ENCODE assay signal across 15 cellular contexts in the genomic region with DNA sequence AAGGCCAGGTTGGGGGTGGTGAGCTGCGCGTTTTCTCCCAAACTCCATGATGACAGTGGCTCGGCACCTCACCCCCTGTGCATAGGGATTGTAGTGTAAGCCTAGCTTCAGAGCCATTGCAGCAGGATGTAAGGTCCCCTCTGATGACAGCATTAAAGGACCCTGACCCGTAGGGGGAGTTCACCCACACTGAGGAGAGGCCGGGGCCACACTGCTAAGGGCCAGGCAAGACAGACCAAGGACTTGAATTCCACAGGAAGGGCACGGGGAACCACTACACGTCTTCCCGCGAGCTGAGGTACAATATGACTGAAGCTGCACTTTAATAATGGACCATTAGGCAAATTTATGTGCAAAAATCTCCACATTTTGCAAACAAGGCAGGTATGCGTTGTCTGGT.
DNase-seq lines count a peak whose midpoint lies in the region; ATAC-seq and TF ChIP-seq lines count a peak whose summit lies in the region.
"Had no signal": no experiment of that assay in that cellular context is flagged by ENCODE, and none has a peak within 500 bp of the region (broad histone marks: within the 10 kb centered on the region; RNA-seq: fewer than 3 reads in every experiment).

No MANE protein-coding gene starts in this region.

- H3K9me3 Mint-ChIP-seq in H9 (peaks cover 0 to 2% of the 10 kb centered on the region in 2 experiments; a peak in 1 of 5 replicates), endodermal cell (no peaks in the 10 kb centered on the region), neural progenitor cell (no peaks in the 10 kb centered on the region)

- peak; percentile 24 for TF ChIP-seq CTCF in DND-41 (IDR thresholded peaks at IDR 0.05; ENCODE audit: borderline replicate concordance, extremely low read depth, low read length, poor library complexity, severe bottlenecking)
- TF ChIP-seq CTCF in H9 (conservative IDR thresholded peaks at IDR 0.05), result peak; percentile 46
- peak; percentile 59 for TF ChIP-seq CTCF in endodermal cell (conservative IDR thresholded peaks at IDR 0.05)
- TF ChIP-seq CTCF in neural progenitor cell (IDR thresholded peaks at IDR 0.05), result peak; percentile 25

- H3F3A ChIP-seq in neural progenitor cell (ENCODE audit: low read depth), result peaks cover 4% of the 10 kb centered on the region

- no peak overlapping the region for H4K8ac ChIP-seq in H9 (replicated peaks; ENCODE audit: insufficient read length, low read depth, low read length)

- H3K4me1 ChIP-seq in DND-41 (ENCODE audit: insufficient read depth, low read length) (no peaks in the 10 kb centered on the region), H9 (ENCODE audit: insufficient read depth, low read length) (no peaks in the 10 kb centered on the region), endodermal cell (ENCODE audit: control insufficient read depth, insufficient read depth, low read length) (no peaks in the 10 kb centered on the region), neural progenitor cell (no peaks in the 10 kb centered on the region)

- no peaks in the 10 kb centered on the region for H3K79me1 ChIP-seq in H9 (ENCODE audit: insufficient read depth, low read depth, low read length, poor library complexity, severe bottlenecking)

- H3K79me2 ChIP-seq in DND-41 (ENCODE audit: insufficient read depth, low read length) (no peaks in the 10 kb centered on the region), H9 (ENCODE audit: insufficient read depth, low read length) (no peaks in the 10 kb centered on the region), neural progenitor cell (ENCODE audit: low read depth) (no peaks in the 10 kb centered on the region)

- H3K18ac ChIP-seq in H9 (ENCODE audit: insufficient read length, low read depth, low read length), result no peak overlapping the region

- no peak overlapping the region for H2BK120ac ChIP-seq in H9 (ENCODE audit: low read depth, low read length, poor library complexity, severe bottlenecking)

- no peak overlapping the region for H2BK5ac ChIP-seq in H9 (ENCODE audit: insufficient read length, low read length)

- no peak overlapping the region for H2BK15ac ChIP-seq in H9 (ENCODE audit: low read depth, low read length)

- H3K4me3 Mint-ChIP-seq in H9, result no peak overlapping the region
- H3K4me3 Mint-ChIP-seq in endodermal cell, result no peak overlapping the region
- H3K4me3 Mint-ChIP-seq in neural progenitor cell, result no peak overlapping the region
- H3K4me3 Mint-ChIP-seq: B cell; CD4-positive, alpha-beta memory T cell; HFFc6 had no signal

- no peak overlapping the region for H4K5ac ChIP-seq in H9 (ENCODE audit: insufficient read length, low read depth, low read length)

- H3K27ac Mint-ChIP-seq in H9 (no peak overlapping the region), endodermal cell (no peak overlapping the region), neural progenitor cell (no peak overlapping the region)
- H3K27ac Mint-ChIP-seq: B cell; CD4-positive, alpha-beta memory T cell; HFFc6 had no signal

- no peak overlapping the region for H3K27ac ChIP-seq in DND-41 (ENCODE audit: low read length)
- H3K27ac ChIP-seq in H9 (ENCODE audit: insufficient read length, low read depth, low read length), result no peak overlapping the region
- H3K27ac ChIP-seq in endodermal cell (ENCODE audit: low read depth, low read length), result no peak overlapping the region
- no peak overlapping the region for H3K27ac ChIP-seq in neural progenitor cell
- H3K27ac ChIP-seq: C4-2B, GM23248 had no signal

- H3K4ac ChIP-seq in H9 (ENCODE audit: low read depth, low read length), result no peak overlapping the region

- H3K23ac ChIP-seq in H9 (ENCODE audit: insufficient read length, low read depth, low read length), result no peak overlapping the region

- H3K14ac ChIP-seq in H9 (ENCODE audit: insufficient read depth, low read length), result no peak overlapping the region

- H3K56ac ChIP-seq in H9 (ENCODE audit: insufficient read length, low read depth, low read length), result no peak overlapping the region

- H3K9me3 ChIP-seq in DND-41 (ENCODE audit: insufficient read depth, low read length, severe bottlenecking), result no peaks in the 10 kb centered on the region
- no peaks in the 10 kb centered on the region for H3K9me3 ChIP-seq in H9 (ENCODE audit: control insufficient read depth, low read depth, low read length)
- H3K9me3 ChIP-seq in endodermal cell (ENCODE audit: control insufficient read depth, low read length), result no peaks in the 10 kb centered on the region
- H3K9me3 ChIP-seq in neural progenitor cell (ENCODE audit: low read depth), result no peaks in the 10 kb centered on the region

- no peak overlapping the region for H2AFZ ChIP-seq in DND-41 (ENCODE audit: low read depth, low read length)
- H2AFZ ChIP-seq in H9 (ENCODE audit: low read length), result no peak overlapping the region
- H2AFZ ChIP-seq in neural progenitor cell (replicated peaks), result no peak overlapping the region
- H2AFZ ChIP-seq: GM23248 had no signal

- no peak for ATAC-seq in DND-41 (ENCODE audit: insufficient read depth, low read depth)

- H3K9ac ChIP-seq in DND-41 (ENCODE audit: low read depth, low read length) (no peak overlapping the region), H9 (ENCODE audit: extremely low read depth, insufficient read length, low read length) (no peak overlapping the region), endodermal cell (ENCODE audit: extremely low read depth, low read length, poor library complexity, severe bottlenecking) (no peak overlapping the region), neural progenitor cell (no peak overlapping the region)
- H3K9ac ChIP-seq: GM23248 had no signal

- no peak overlapping the region for H2BK20ac ChIP-seq in H9 (ENCODE audit: low read depth, low read length, poor library complexity, severe bottlenecking)

- no peak overlapping the region for H2BK12ac ChIP-seq in H9 (ENCODE audit: insufficient read length, low read depth, low read length)

- no peak for DNase-seq in DND-41
- DNase-seq in H9, result peak; percentile 58
- peak; percentile 63 for DNase-seq in endodermal cell
- no peak for DNase-seq in neural progenitor cell (ENCODE audit: low spot score)
- no peak for DNase-seq in activated CD4-positive, CD25-positive, alpha-beta regulatory T cell (lab: John Stamatoyannopoulos, UW)
- no peak for DNase-seq in activated gamma-delta T cell (lab: John Stamatoyannopoulos, UW)
- no peak for DNase-seq in GM19240 (ENCODE audit: insufficient read length, low spot score)
- DNase-seq in UCSD-AML1 (lab: John Stamatoyannopoulos, UW; ENCODE audit: unreplicated experiment), result no peak
- DNase-seq: CD4-positive, alpha-beta memory T cell; DMS53; GM23248; HCEC 1CT; HFFc6 had no signal

- no peaks in the 10 kb centered on the region for H4K20me1 ChIP-seq in DND-41 (ENCODE audit: insufficient read depth, low read length)
- no peaks in the 10 kb centered on the region for H4K20me1 ChIP-seq in H9 (ENCODE audit: control insufficient read depth, insufficient read depth, insufficient read length)
- H4K20me1 ChIP-seq in neural progenitor cell (ENCODE audit: low read depth), result no peaks in the 10 kb centered on the region

- H2AK5ac ChIP-seq in H9 (ENCODE audit: insufficient read length, low read length), result no peak overlapping the region

- H3K4me1 Mint-ChIP-seq in H9 (peaks cover 0 to 3% of the 10 kb centered on the region in 2 experiments; a peak in 1 of 4 replicates), endodermal cell (peaks cover 5% of the 10 kb centered on the region), neural progenitor cell (no peaks in the 10 kb centered on the region)
- H3K4me1 Mint-ChIP-seq: B cell; CD4-positive, alpha-beta memory T cell had no signal

- H3K27me3 ChIP-seq in DND-41 (ENCODE audit: insufficient read depth, low read length, poor library complexity) (peaks cover 22% of the 10 kb centered on the region), H9 (ENCODE audit: insufficient read depth, low read length) (no peaks in the 10 kb centered on the region), endodermal cell (ENCODE audit: control insufficient read depth, insufficient read depth, low read length, poor library complexity, severe bottlenecking) (no peaks in the 10 kb centered on the region), neural progenitor cell (peaks cover 4% of the 10 kb centered on the region)

- H3K36me3 ChIP-seq in DND-41 (ENCODE audit: insufficient read depth, low read length), result no peaks in the 10 kb centered on the region
- no peaks in the 10 kb centered on the region for H3K36me3 ChIP-seq in endodermal cell (ENCODE audit: control insufficient read depth, insufficient read depth, low read length)
- H3K36me3 ChIP-seq in neural progenitor cell, result no peaks in the 10 kb centered on the region

- H3T11ph ChIP-seq in H9 (ENCODE audit: low read length), result no peak overlapping the region

- H3K36me3 Mint-ChIP-seq in H9 (ENCODE audit: insufficient read depth in 1 of 3, low read depth in 3 of 3) (no peaks in the 10 kb centered on the region), endodermal cell (ENCODE audit: low read depth) (no peaks in the 10 kb centered on the region), neural progenitor cell (no peaks in the 10 kb centered on the region)
- H3K36me3 Mint-ChIP-seq: CD4-positive, alpha-beta memory T cell had no signal

- no peak overlapping the region for H3K4me3 ChIP-seq in DND-41 (ENCODE audit: low read depth in 1 of 2, low read length in 2 of 2)
- no peak overlapping the region for H3K4me3 ChIP-seq in endodermal cell (ENCODE audit: low read length)
- H3K4me3 ChIP-seq in neural progenitor cell, result no peak overlapping the region
- H3K4me3 ChIP-seq: GM23248 had no signal

- no CpG with 5 or more reads among the region's 10 CpGs for WGBS in H9 (ENCODE audit: extremely low coverage, insufficient read length, low lambda C conversion rate)
- 90% methylated on average over 7 to 10 of the region's 10 CpGs for WGBS in endodermal cell (ENCODE audit: insufficient coverage in 1 of 2, insufficient read length in 1 of 2), 2 experiments

- H3K27me3 Mint-ChIP-seq in H9 (ENCODE audit: low read depth) (peaks cover 54% of the 10 kb centered on the region), endodermal cell (ENCODE audit: insufficient read depth) (peaks cover 7% of the 10 kb centered on the region), neural progenitor cell (ENCODE audit: insufficient read depth, low read depth) (peaks cover 14% of the 10 kb centered on the region)
- H3K27me3 Mint-ChIP-seq: CD4-positive, alpha-beta memory T cell had no signal

- no peaks in the 10 kb centered on the region for H3K23me2 ChIP-seq in H9 (ENCODE audit: insufficient read length, low read depth, low read length, poor library complexity, severe bottlenecking)

- H4K91ac ChIP-seq in H9 (ENCODE audit: insufficient read length, low read depth, low read length), result no peak overlapping the region

- H3K4me2 ChIP-seq in DND-41 (ENCODE audit: insufficient read depth, low read length) (no peak overlapping the region), H9 (ENCODE audit: insufficient read depth, insufficient read length, low read length) (no peak overlapping the region), neural progenitor cell (no peak overlapping the region)

Comparison
In these comparisons a context has a peak if more than half of its experiments do, and no peak if none do; other contexts are left out.
1. DNase-seq: peak in H9 (single experiment) and endodermal cell (single experiment); none in DND-41 (single experiment), neural progenitor cell (single experiment), activated CD4-positive, CD25-positive, alpha-beta regulatory T cell (0 of 4), activated gamma-delta T cell (single experiment), GM19240 (single experiment) and UCSD-AML1 (single experiment).
2. Peak in every context shown above with its lines, with median percentiles within 50 percentile points of each other: CTCF ChIP-seq.